Comparison of ENCODE assay signal across 8 cellular contexts in the genomic region with DNA sequence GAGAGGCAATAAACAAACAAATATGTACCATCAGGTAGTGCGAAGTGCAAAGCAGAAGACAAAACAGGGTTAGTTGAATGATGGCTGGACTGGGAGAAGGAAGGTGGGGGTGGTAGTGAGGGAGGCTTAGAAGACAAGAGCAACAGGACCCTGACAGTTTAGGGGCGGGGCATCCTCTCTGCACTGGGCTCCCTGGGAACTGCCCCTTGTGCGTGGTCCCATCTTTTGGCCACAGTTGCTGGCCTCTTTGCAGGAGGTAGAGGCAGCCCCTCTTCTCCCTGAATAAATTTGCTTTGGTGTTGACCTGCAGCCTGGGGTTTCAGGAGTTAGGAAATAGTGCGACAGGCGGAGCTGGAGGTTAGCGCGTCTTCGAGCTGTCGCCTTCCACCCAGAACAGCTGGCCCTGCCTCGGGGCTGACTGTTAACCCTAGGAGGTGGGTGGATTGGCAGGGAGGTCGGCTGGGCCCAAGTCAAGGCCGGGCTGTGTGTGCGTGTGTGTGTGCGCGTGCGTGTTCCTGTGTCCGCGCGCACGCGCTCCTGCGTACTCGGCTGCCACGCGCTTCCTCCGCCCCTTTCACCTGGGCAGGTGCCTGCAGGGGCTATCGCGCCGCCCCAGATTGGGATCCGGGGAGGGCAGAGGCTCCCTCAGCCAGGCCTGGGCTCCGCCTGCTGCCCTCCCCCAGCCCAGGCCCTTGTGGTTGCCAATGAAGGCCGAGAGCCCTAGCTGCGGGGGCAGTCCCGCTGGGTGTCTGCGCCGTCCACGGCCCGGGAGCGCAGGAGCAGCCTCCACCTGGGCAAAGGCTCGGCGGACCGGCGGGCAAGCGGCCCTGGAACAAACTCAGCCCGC.
DNase-seq lines count a peak whose midpoint lies in the region; ATAC-seq, FAIRE-seq and TF ChIP-seq lines count a peak whose summit lies in the region.

No MANE protein-coding gene starts in this region.

- 5 to 62% (median 15%) methylated on average over 3 to 45 of the region's 45 CpGs for WGBS in adrenal gland, 4 donors
- WGBS in small intestine, 3 donors, result 6 to 9% (median 8%) methylated on average over 37 to 45 of the region's 45 CpGs

- DNase-seq in NCI-H1417 (lab: John Stamatoyannopoulos, UW) (peak; percentile 54 to 77 (median 67)), adrenal gland (peak; percentile 28 to 66 (median 52)), iPS-NIHi11 (ENCODE audit: low spot score) (peak; percentile 77), small intestine (peak; percentile 42), HUDEP-2 (lab: John Stamatoyannopoulos, UW; ENCODE audit: unreplicated experiment in 76 of 76) (no peak), HEK293T (ENCODE audit: extremely low spot score) (no peak)

- TF ChIP-seq CTCF in adrenal gland (IDR thresholded peaks at IDR 0.05), result no peak

- no peaks in the 10 kb centered on the region for H3K4me1 ChIP-seq in adrenal gland (replicated peaks in 1 of 2)
- no peaks in the 10 kb centered on the region for H3K4me1 ChIP-seq in small intestine (ENCODE audit: control insufficient read depth in 2 of 2, insufficient read depth in 1 of 2, low read depth in 1 of 2, low read length in 1 of 2)

- H3K9me3 ChIP-seq in adrenal gland (replicated peaks in 1 of 3) (no peaks in the 10 kb centered on the region), small intestine (ENCODE audit: control insufficient read depth, low read depth) (no peaks in the 10 kb centered on the region)

- intact Hi-C loops in adrenal gland (cut with DNase I), result no loop called here

- H3K27me3 ChIP-seq in adrenal gland (no peaks in the 10 kb centered on the region), small intestine (ENCODE audit: control insufficient read depth in 2 of 2, insufficient read depth in 2 of 2, low read length in 2 of 2) (no peaks in the 10 kb centered on the region)

- H3K27ac ChIP-seq in adrenal gland (no peak overlapping the region), small intestine (ENCODE audit: low read depth in 1 of 2, low read length in 1 of 2) (no peak overlapping the region)

- ATAC-seq in HG03135 (IDR thresholded peaks at IDR 0.05; ENCODE audit: unreplicated experiment) (no peak), GM18870 (IDR thresholded peaks at IDR 0.05; ENCODE audit: unreplicated experiment) (no peak)

- CTCF ChIA-PET in HEK293T (lab: Yijun Ruan, JAX), result interaction anchor here (1.5 kb wide), 1 partner anchor 11 kb away, joined by 6 read pairs; no protein-coding TSS in a partner anchor

- no peaks in the 10 kb centered on the region for H3K36me3 ChIP-seq in adrenal gland (replicated peaks in 1 of 2)
- H3K36me3 ChIP-seq in small intestine (ENCODE audit: control insufficient read depth in 2 of 2, insufficient read depth in 2 of 2, low read length in 2 of 2), result no peaks in the 10 kb centered on the region

- FAIRE-seq in small intestine (lab: Jason Lieb, UNC), result no peak

- H3K4me3 ChIP-seq in adrenal gland, result peak overlapping the region in 2 of 4 donors; percentile 13 to 54
- H3K4me3 ChIP-seq in small intestine (ENCODE audit: low read depth in 1 of 2, low read length in 2 of 2), result peak overlapping the region in 1 of 2 donors; percentile 43

- TF ChIP-seq POLR2A in adrenal gland (IDR thresholded peaks at IDR 0.05), result no peak

- POLR2A ChIA-PET in HEK293T (lab: Yijun Ruan, JAX), result no interaction called here

TF ChIP-seq in HEK293T, 16 proteins besides CTCF, POLR2A, EP300 and RAD21:
- TF ChIP-seq FOXM1 (IDR thresholded peaks at IDR 0.05; ENCODE audit: borderline replicate concordance), result no peak
- no peak for TF ChIP-seq FOXK2 (IDR thresholded peaks at IDR 0.05)
- TF ChIP-seq FOXA1 (IDR thresholded peaks at IDR 0.05), result no peak
- no peak for TF ChIP-seq CTBP1 (IDR thresholded peaks at IDR 0.05; ENCODE audit: borderline replicate concordance)
- no peak for TF ChIP-seq PKNOX1 (IDR thresholded peaks at IDR 0.05)
- no peak for TF ChIP-seq TARDBP (IDR thresholded peaks at IDR 0.05)
- no peak for TF ChIP-seq SP1 (IDR thresholded peaks at IDR 0.05)
- TF ChIP-seq ELF4 (IDR thresholded peaks at IDR 0.05), result no peak
- TF ChIP-seq ZNF384 (IDR thresholded peaks at IDR 0.05), result no peak
- TF ChIP-seq ARNT (IDR thresholded peaks at IDR 0.05), result no peak
- TF ChIP-seq BHLHE40 (IDR thresholded peaks at IDR 0.05; ENCODE audit: borderline replicate concordance), result no peak
- TF ChIP-seq HDGF (IDR thresholded peaks at IDR 0.05; ENCODE audit: borderline replicate concordance), result no peak

Comparison
In these comparisons a context has a peak if more than half of its experiments do, and no peak if none do; other contexts are left out.
1. DNase-seq: peak in NCI-H1417 (3 of 3), adrenal gland (7 of 7), iPS-NIHi11 (single experiment) and small intestine (single experiment); none in HUDEP-2 (0 of 76) and HEK293T (single experiment).